ENCODE assay signal across 29 cellular contexts in genomic region chr1:54695764-54696163, GRCh38. TPM values are rescaled to one million over a fixed set of nuclear protein-coding genes. Genes with fewer than 3 reads are reported as not detected.
DNase-seq lines count a peak whose midpoint lies in the region; ATAC-seq, FAIRE-seq and TF ChIP-seq lines count a peak whose summit lies in the region.
"Had no signal": no experiment of that assay in that cellular context is flagged by ENCODE, and none has a peak within 500 bp of the region (broad histone marks: within the 10 kb centered on the region; RNA-seq: fewer than 3 reads in every experiment).

No MANE protein-coding gene starts in this region.

- CTCF ChIA-PET in activated CD4-positive, alpha-beta T cell treated with anti-CD3 and anti-CD28 coated beads for 36 hours (lab: Charles Lee) = interaction anchor here (0.6 kb wide), 1 partner anchor 105 kb away, joined by 3 read pairs; no protein-coding TSS in a partner anchor

- peak; percentile 33 for ATAC-seq in activated CD4-positive, alpha-beta T cell treated with anti-CD3 and anti-CD28 coated beads for 36 hours
- peak; percentile 55 for ATAC-seq in activated T-helper 17 cell treated with anti-CD3 and anti-CD28 coated beads, Interleukin-2, amount 50 U/mL, for 72 hours (replicated peaks)
- ATAC-seq in pancreas (no peak), GM19455 (IDR thresholded peaks at IDR 0.05; ENCODE audit: unreplicated experiment) (no peak)

- no peak overlapping the region for H3K27ac ChIP-seq in pancreas
- H3K27ac ChIP-seq: 22Rv1, BLaER1 had no signal

- TF ChIP-seq CTCF in pancreas (IDR thresholded peaks at IDR 0.05) = no peak

- no peaks in the 10 kb centered on the region for H3K36me3 Mint-ChIP-seq in activated CD4-positive, alpha-beta T cell treated with anti-CD3 and anti-CD28 coated beads for 36 hours (ENCODE audit: low read depth)
- no peaks in the 10 kb centered on the region for H3K36me3 Mint-ChIP-seq in activated CD4-positive, alpha-beta T cell treated with anti-CD3 and anti-CD28 coated beads, Interleukin-2, amount 10 ng/mL, durations not matched to agents 24 days and 14 days (ENCODE audit: low read depth)
- H3K36me3 Mint-ChIP-seq in activated T-helper 17 cell treated with anti-CD3 and anti-CD28 coated beads, Interleukin-2, amount 50 U/mL, for 72 hours (ENCODE audit: low read depth) = no peaks in the 10 kb centered on the region
- H3K36me3 Mint-ChIP-seq: CD14-positive monocyte; CD4-positive, alpha-beta memory T cell; CD4-positive, CD25-positive, alpha-beta regulatory T cell; CD8-positive, alpha-beta memory T cell had no signal

- FAIRE-seq in pancreas (lab: Jason Lieb, UNC) = no peak
- FAIRE-seq: G401.6, GM12891 had no signal

- DNase-seq in activated CD4-positive, alpha-beta T cell treated with anti-CD3 and anti-CD28 coated beads for 36 hours = no peak
- no peak for DNase-seq in activated CD4-positive, alpha-beta T cell treated with anti-CD3 and anti-CD28 coated beads, Interleukin-2, amount 10 ng/mL, durations not matched to agents 24 days and 14 days
- peak; percentile 12 for DNase-seq in dedifferentiated amniotic fluid mesenchymal stem cell (ENCODE audit: extremely low spot score)
- no peak for DNase-seq in stimulated activated CD4-positive, alpha-beta T cell treated with anti-CD3 and anti-CD28 coated beads, Interleukin-15, amount 100 ng/mL, for 24 hours
- DNase-seq in pancreas = no peak
- DNase-seq: ACHN; BE2C; C1 segment of cervical spinal cord; CD4-positive, alpha-beta memory T cell; CD4-positive, CD25-positive, alpha-beta regulatory T cell; CD8-positive, alpha-beta memory T cell; COR-L47; DMS 273 treated with DMSO at 0.1 percent for 48 hours; DMS153; DMS53; DMS79; DND-41; GF-D8 had no signal

- no peak overlapping the region for H3K4me3 Mint-ChIP-seq in activated CD4-positive, alpha-beta T cell treated with anti-CD3 and anti-CD28 coated beads for 36 hours
- H3K4me3 Mint-ChIP-seq in activated CD4-positive, alpha-beta T cell treated with anti-CD3 and anti-CD28 coated beads, Interleukin-2, amount 10 ng/mL, durations not matched to agents 24 days and 14 days = no peak overlapping the region
- H3K4me3 Mint-ChIP-seq in activated T-helper 17 cell treated with anti-CD3 and anti-CD28 coated beads, Interleukin-2, amount 50 U/mL, for 72 hours = no peak overlapping the region
- H3K4me3 Mint-ChIP-seq: CD14-positive monocyte; CD4-positive, alpha-beta memory T cell; CD4-positive, CD25-positive, alpha-beta regulatory T cell; CD8-positive, alpha-beta memory T cell had no signal

- H3K36me3 ChIP-seq in pancreas = no peaks in the 10 kb centered on the region
- H3K36me3 ChIP-seq: BE2C, BLaER1 had no signal

- no peak overlapping the region for H3K27ac Mint-ChIP-seq in activated CD4-positive, alpha-beta T cell treated with anti-CD3 and anti-CD28 coated beads for 36 hours
- H3K27ac Mint-ChIP-seq in activated CD4-positive, alpha-beta T cell treated with anti-CD3 and anti-CD28 coated beads, Interleukin-2, amount 10 ng/mL, durations not matched to agents 24 days and 14 days = no peak overlapping the region
- H3K27ac Mint-ChIP-seq in activated T-helper 17 cell treated with anti-CD3 and anti-CD28 coated beads, Interleukin-2, amount 50 U/mL, for 72 hours = no peak overlapping the region
- H3K27ac Mint-ChIP-seq: CD14-positive monocyte; CD4-positive, alpha-beta memory T cell; CD4-positive, CD25-positive, alpha-beta regulatory T cell had no signal

- H3K4me3 ChIP-seq in pancreas = no peak overlapping the region
- H3K4me3 ChIP-seq: BLaER1 had no signal

- no peaks in the 10 kb centered on the region for H3K27me3 ChIP-seq in pancreas
- H3K27me3 ChIP-seq: BE2C, BLaER1 had no signal

- no peaks in the 10 kb centered on the region for H3K9me3 ChIP-seq in pancreas
- H3K9me3 ChIP-seq: BE2C, BLaER1 had no signal

- H3K4me1 Mint-ChIP-seq in activated CD4-positive, alpha-beta T cell treated with anti-CD3 and anti-CD28 coated beads for 36 hours = peaks cover 6% of the 10 kb centered on the region
- no peaks in the 10 kb centered on the region for H3K4me1 Mint-ChIP-seq in activated CD4-positive, alpha-beta T cell treated with anti-CD3 and anti-CD28 coated beads, Interleukin-2, amount 10 ng/mL, durations not matched to agents 24 days and 14 days
- H3K4me1 Mint-ChIP-seq in activated T-helper 17 cell treated with anti-CD3 and anti-CD28 coated beads, Interleukin-2, amount 50 U/mL, for 72 hours = no peaks in the 10 kb centered on the region
- H3K4me1 Mint-ChIP-seq: CD14-positive monocyte; CD4-positive, CD25-positive, alpha-beta regulatory T cell; CD8-positive, alpha-beta memory T cell had no signal

- H3K27me3 Mint-ChIP-seq in activated CD4-positive, alpha-beta T cell treated with anti-CD3 and anti-CD28 coated beads for 36 hours = peaks cover 7% of the 10 kb centered on the region
- peaks cover 4% of the 10 kb centered on the region for H3K27me3 Mint-ChIP-seq in activated CD4-positive, alpha-beta T cell treated with anti-CD3 and anti-CD28 coated beads, Interleukin-2, amount 10 ng/mL, durations not matched to agents 24 days and 14 days
- H3K27me3 Mint-ChIP-seq in activated T-helper 17 cell treated with anti-CD3 and anti-CD28 coated beads, Interleukin-2, amount 50 U/mL, for 72 hours = peaks cover 20% of the 10 kb centered on the region

- H3K4me1 ChIP-seq in pancreas = no peaks in the 10 kb centered on the region
- H3K4me1 ChIP-seq: BE2C, BLaER1 had no signal

- POLR2A ChIA-PET in activated CD4-positive, alpha-beta T cell treated with anti-CD3 and anti-CD28 coated beads for 36 hours (lab: Charles Lee) = no interaction called here

- 66 to 67% methylated on average over 1 of the region's 1 CpG for WGBS in pancreas, 2 donors

- H3K9me3 Mint-ChIP-seq in activated CD4-positive, alpha-beta T cell treated with anti-CD3 and anti-CD28 coated beads for 36 hours (ENCODE audit: low read depth) = no peaks in the 10 kb centered on the region
- no peaks in the 10 kb centered on the region for H3K9me3 Mint-ChIP-seq in activated CD4-positive, alpha-beta T cell treated with anti-CD3 and anti-CD28 coated beads, Interleukin-2, amount 10 ng/mL, durations not matched to agents 24 days and 14 days
- H3K9me3 Mint-ChIP-seq in activated T-helper 17 cell treated with anti-CD3 and anti-CD28 coated beads, Interleukin-2, amount 50 U/mL, for 72 hours = no peaks in the 10 kb centered on the region
- H3K9me3 Mint-ChIP-seq: CD14-positive monocyte; CD4-positive, alpha-beta memory T cell; CD4-positive, CD25-positive, alpha-beta regulatory T cell; CD8-positive, alpha-beta memory T cell had no signal

- intact Hi-C loops in activated CD4-positive, alpha-beta T cell treated with anti-CD3 and anti-CD28 coated beads for 36 hours (cut with DNase I, micrococcal nuclease) = no loop called here
- intact Hi-C loops in activated CD4-positive, alpha-beta T cell treated with anti-CD3 and anti-CD28 coated beads, Interleukin-2, amount 10 ng/mL, durations not matched to agents 24 days and 14 days (cut with micrococcal nuclease) = no loop called here
- intact Hi-C loops in pancreas (cut with DNase I) = no loop called here

RNA-seq across cellular contexts. Expression of gene TTC4, which starts 19.9 kb away (rescaled TPM):
- 10 to 100 TPM; 34.4 to 36.1 TPM for total RNA-seq in activated CD4-positive, alpha-beta T cell treated with anti-CD3 and anti-CD28 coated beads for 36 hours
- 41.6 and 45.3 TPM in 2 replicates for total RNA-seq in activated CD4-positive, alpha-beta T cell treated with anti-CD3 and anti-CD28 coated beads, Interleukin-2, amount 10 ng/mL, durations not matched to agents 24 days and 14 days
- 10 to 100 TPM; 15.1 to 26.4 TPM for total RNA-seq in activated T-helper 17 cell treated with anti-CD3 and anti-CD28 coated beads, Interleukin-2, amount 50 U/mL, for 72 hours
- total RNA-seq in pancreas = 1 to 10 TPM; 4.5 to 9.9 (median 7.2) TPM
- polyA plus RNA-seq in pancreas = 10 to 100 TPM in 1 of 2 donors, 1 to 10 TPM in 1; 7.3 to 14.4 TPM

RNA-seq across cellular contexts. Expression of gene MROH7, which starts 54.2 kb away (rescaled TPM):
- total RNA-seq in activated CD4-positive, alpha-beta T cell treated with anti-CD3 and anti-CD28 coated beads for 36 hours = under 1 TPM; 0.16 to 0.25 TPM
- 0.07 and 0.12 TPM in 2 replicates for total RNA-seq in activated CD4-positive, alpha-beta T cell treated with anti-CD3 and anti-CD28 coated beads, Interleukin-2, amount 10 ng/mL, durations not matched to agents 24 days and 14 days
- total RNA-seq in activated T-helper 17 cell treated with anti-CD3 and anti-CD28 coated beads, Interleukin-2, amount 50 U/mL, for 72 hours = 1 to 10 TPM in 1 of 2 donors, under 1 TPM in 1; 0.09 to 1.2 TPM
- 1 to 10 TPM in 2 of 6 donors, under 1 TPM in 4; 0.38 to 2.2 (median 0.95) TPM for total RNA-seq in pancreas
- 1 to 10 TPM; 2.0 to 4.6 TPM for polyA plus RNA-seq in pancreas
- total RNA-seq: A172; A673; CD4-positive, CD25-positive, alpha-beta regulatory T cell; CD8-positive, alpha-beta memory T cell; Daoy had no signal
- polyA plus RNA-seq: AG04450; CD14-positive monocyte; CD4-positive, alpha-beta memory T cell; CD4-positive, CD25-positive, alpha-beta regulatory T cell; CD8-positive, alpha-beta memory T cell had no signal

Comparison
In these comparisons a context has a peak if more than half of its experiments do, and no peak if none do; other contexts are left out.
1. ATAC-seq: peak in activated CD4-positive, alpha-beta T cell treated with anti-CD3 and anti-CD28 coated beads for 36 hours (single experiment) and activated T-helper 17 cell treated with anti-CD3 and anti-CD28 coated beads, Interleukin-2, amount 50 U/mL, for 72 hours (single experiment); none in pancreas (0 of 4) and GM19455 (single experiment).